Comparison of ENCODE assay signal across 8 cellular contexts in the genomic region with DNA sequence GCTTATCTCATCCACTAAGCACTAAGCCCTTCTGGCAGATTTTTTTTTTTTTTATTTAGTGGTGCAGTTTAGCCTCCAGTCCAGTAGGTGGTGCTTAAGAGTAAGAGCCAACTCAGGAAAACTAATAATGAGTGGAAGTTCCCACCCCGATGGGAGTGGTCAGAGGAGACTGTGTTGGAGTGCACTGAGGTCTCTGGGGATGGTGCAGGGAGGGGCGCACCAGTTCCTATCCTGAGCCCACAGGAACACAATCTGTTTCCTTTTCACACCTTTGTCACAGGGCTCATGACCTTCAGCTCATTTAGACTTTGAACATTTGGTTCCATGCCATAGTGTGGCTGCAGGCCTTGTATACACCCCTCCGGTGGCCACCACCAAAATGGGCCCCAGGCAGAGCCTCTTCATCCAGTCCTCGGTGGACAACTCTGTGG.
A peak's percentile ranks its signal among the peaks of the same experiment; 100 is the strongest.
DNase-seq lines count a peak whose midpoint lies in the region; ATAC-seq, FAIRE-seq and TF ChIP-seq lines count a peak whose summit lies in the region.

No MANE protein-coding gene starts in this region.

- no peak overlapping the region for H3K4me3 Mint-ChIP-seq in MCF 10A (ENCODE audit: unreplicated experiment)

- no peaks in the 10 kb centered on the region for H3K9me1 ChIP-seq in keratinocyte (ENCODE audit: control insufficient read depth, extremely low read depth, insufficient read depth, low read length)

- dilution Hi-C loops in keratinocyte (cut with MboI; ENCODE audit: extremely low pct_ligation_motif_present, low sequenced_read_pairs), result no loop called here

- TF ChIP-seq POLR2A in breast epithelium (IDR thresholded peaks at IDR 0.05), result no peak

- H3K4me3 ChIP-seq in breast epithelium (no peak overlapping the region), SU-DHL-6 (ENCODE audit: insufficient read depth, low read length, poor library complexity, severe bottlenecking) (no peak overlapping the region), keratinocyte (ENCODE audit: control insufficient read depth in 2 of 3, extremely low read depth in 1 of 3, insufficient read depth in 2 of 3, low read depth in 1 of 3, low read length in 3 of 3) (no peak overlapping the region)

- no peaks in the 10 kb centered on the region for H3K36me3 Mint-ChIP-seq in MCF 10A (ENCODE audit: insufficient read depth, unreplicated experiment)

- peak; percentile 83 for ATAC-seq in HG03025 (IDR thresholded peaks at IDR 0.05; ENCODE audit: low FRiP score, unreplicated experiment)

- no TSS peak for BruUV-seq in MCF 10A (replicated peaks; lab: Mats Ljungman, UMichigan)

- H3K27me3 ChIP-seq in breast epithelium (no peaks in the 10 kb centered on the region), SU-DHL-6 (ENCODE audit: low read length) (no peaks in the 10 kb centered on the region), keratinocyte (ENCODE audit: control insufficient read depth, extremely low read depth, insufficient read depth, low read length) (no peaks in the 10 kb centered on the region)

- DNase-seq in MCF 10A (ENCODE audit: unreplicated experiment) (no peak), breast epithelium (ENCODE audit: low spot score in 2 of 2) (no peak), keratinocyte (ENCODE audit: low read depth, low spot score) (no peak), medulla oblongata (ENCODE audit: extremely low spot score) (no peak)
- no peak for DNase-seq in activated T-cell treated with anti-CD3 and anti-CD28 coated beads, Interleukin-2, amount 50 U/mL, for 1 hour
- no peak for DNase-seq in stimulated activated naive CD4-positive, alpha-beta T cell (lab: John Stamatoyannopoulos, UW)

- no peak for FAIRE-seq in keratinocyte (lab: Jason Lieb, UNC)

- CTCF ChIA-PET in MCF 10A (lab: Yijun Ruan, JAX), result interaction anchor here (0.6 to 1.5 kb wide), 14 partner anchors 8 to 1825 kb away, joined by 3 to 5 read pairs (median 4); no protein-coding TSS in a partner anchor

- peaks cover 7% of the 10 kb centered on the region for H3K9me3 Mint-ChIP-seq in MCF 10A (ENCODE audit: unreplicated experiment)

- H3K4me1 ChIP-seq in breast epithelium, result no peaks in the 10 kb centered on the region
- no peaks in the 10 kb centered on the region for H3K4me1 ChIP-seq in keratinocyte (ENCODE audit: control insufficient read depth, extremely low read depth, insufficient read depth, low read length)

- H4K20me1 ChIP-seq in SU-DHL-6 (ENCODE audit: low read depth, low read length) (no peaks in the 10 kb centered on the region), keratinocyte (ENCODE audit: control insufficient read depth, extremely low read depth, insufficient read depth, low read length) (no peaks in the 10 kb centered on the region)

- H3K36me3 ChIP-seq in breast epithelium (no peaks in the 10 kb centered on the region), SU-DHL-6 (ENCODE audit: low read length) (no peaks in the 10 kb centered on the region), keratinocyte (ENCODE audit: control insufficient read depth in 2 of 2, extremely low read depth in 1 of 2, insufficient read depth in 2 of 2, low read length in 2 of 2) (no peaks in the 10 kb centered on the region)

- POLR2A ChIA-PET in MCF 10A (lab: Yijun Ruan, JAX), result interaction anchor here (0.8 to 1.2 kb wide), 2 partner anchors 14 to 114 kb away, joined by 3 read pairs; no protein-coding TSS in a partner anchor

- H3K27ac ChIP-seq in breast epithelium (no peak overlapping the region), SU-DHL-6 (ENCODE audit: low read depth, low read length) (no peak overlapping the region), keratinocyte (ENCODE audit: control insufficient read depth, insufficient read depth, low read length) (no peak overlapping the region)

- H3K9me3 ChIP-seq in breast epithelium (peaks cover 4 to 6% of the 10 kb centered on the region in 2 donors), SU-DHL-6 (ENCODE audit: insufficient read depth, low read length) (no peaks in the 10 kb centered on the region), keratinocyte (ENCODE audit: control insufficient read depth, low read depth, low read length) (no peaks in the 10 kb centered on the region)

- no peaks in the 10 kb centered on the region for H3F3A ChIP-seq in SU-DHL-6 (ENCODE audit: insufficient read depth)

- no peak overlapping the region for H3K4me2 ChIP-seq in SU-DHL-6 (ENCODE audit: low read depth, low read length, poor library complexity, severe bottlenecking)
- no peak overlapping the region for H3K4me2 ChIP-seq in keratinocyte (ENCODE audit: control insufficient read depth, extremely low read depth, insufficient read depth, low read depth, low read length)

- H3K9ac ChIP-seq in SU-DHL-6 (ENCODE audit: low read length), result no peak overlapping the region
- H3K9ac ChIP-seq in keratinocyte (ENCODE audit: control insufficient read depth, extremely low read depth, insufficient read depth, low read length), result no peak overlapping the region

- no peaks in the 10 kb centered on the region for H3K79me2 ChIP-seq in SU-DHL-6 (ENCODE audit: insufficient read depth, low read length)
- H3K79me2 ChIP-seq in keratinocyte (ENCODE audit: control insufficient read depth, insufficient read depth, low read length), result no peaks in the 10 kb centered on the region

- H3K4me1 Mint-ChIP-seq in MCF 10A (ENCODE audit: insufficient read depth, unreplicated experiment), result no peaks in the 10 kb centered on the region

- TF ChIP-seq CTCF in MCF 10A (IDR thresholded peaks at IDR 0.05; ENCODE audit: unreplicated experiment) (peak; percentile 46), breast epithelium (IDR thresholded peaks at IDR 0.05) (peak in 1 of 3 donors; percentile 43), SU-DHL-6 (IDR thresholded peaks at IDR 0.05; ENCODE audit: insufficient read depth, low read length, poor library complexity, severe bottlenecking) (peak; percentile 48), keratinocyte (optimal IDR thresholded peaks at IDR 0.05 in 1 of 3, IDR thresholded peaks at IDR 0.05 in 1 of 3, conservative IDR thresholded peaks at IDR 0.05 in 1 of 3; ENCODE audit: extremely low read depth in 1 of 3, insufficient read depth in 2 of 3, low read length in 3 of 3) (peak; percentile 11 to 50 (median 44))

- H3K27me3 Mint-ChIP-seq in MCF 10A (ENCODE audit: insufficient read depth, unreplicated experiment), result no peaks in the 10 kb centered on the region

- intact Hi-C loops in MCF 10A (cut with micrococcal nuclease) (no loop called here), breast epithelium (cut with DNase I; ENCODE audit: low total_unique reads) (no loop called here)

- H3K9me2 ChIP-seq in SU-DHL-6 (replicated peaks; ENCODE audit: insufficient read depth, low read length), result no peaks in the 10 kb centered on the region

- H2AFZ ChIP-seq in SU-DHL-6 (ENCODE audit: low read depth, low read length, severe bottlenecking), result no peak overlapping the region
- no peak overlapping the region for H2AFZ ChIP-seq in keratinocyte (ENCODE audit: control insufficient read depth, low read length)

- H3K27ac Mint-ChIP-seq in MCF 10A (ENCODE audit: low read depth, unreplicated experiment), result no peak overlapping the region
